Comparison of ENCODE assay signal across 9 cellular contexts in the genomic region with DNA sequence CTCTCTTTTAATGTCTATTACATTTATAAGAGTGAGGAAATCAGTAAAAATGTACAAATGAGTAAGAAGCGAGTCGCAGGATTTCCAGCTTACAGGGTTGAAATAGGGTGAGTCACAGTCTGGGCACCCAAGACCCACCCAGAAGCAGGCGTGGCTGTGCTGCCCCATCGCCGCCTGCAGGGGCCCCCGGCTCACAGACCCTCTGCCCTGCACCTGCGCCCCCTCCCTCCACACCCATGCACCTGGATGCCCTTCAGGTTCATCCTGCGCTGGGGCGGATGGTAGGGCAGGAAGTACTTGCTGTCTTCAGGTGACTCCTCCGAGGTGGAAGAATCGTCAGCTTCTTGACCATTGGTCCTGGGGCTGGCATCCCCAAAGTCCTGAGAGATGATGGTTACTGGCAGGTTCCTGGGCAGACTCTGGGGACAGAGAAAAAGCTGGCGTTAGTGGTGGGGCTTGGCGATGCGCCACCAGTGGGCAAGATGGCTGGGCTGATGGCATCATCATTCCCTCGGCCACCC.
DNase-seq lines count a peak whose midpoint lies in the region; ATAC-seq and TF ChIP-seq lines count a peak whose summit lies in the region.
"Had no signal": no experiment of that assay in that cellular context is flagged by ENCODE, and none has a peak within 500 bp of the region (broad histone marks: within the 10 kb centered on the region; RNA-seq: fewer than 3 reads in every experiment).

No MANE protein-coding gene starts in this region.

- H3K4me3 ChIP-seq in hepatocyte, result no peak overlapping the region
- H3K4me3 ChIP-seq in esophagus muscularis mucosa, result no peak overlapping the region

- no peaks in the 10 kb centered on the region for H3K9me3 Mint-ChIP-seq in activated CD4-positive, alpha-beta T cell treated with anti-CD3 and anti-CD28 coated beads for 36 hours (ENCODE audit: low read depth)
- H3K9me3 Mint-ChIP-seq: nephron progenitor cell had no signal

- TF ChIP-seq EP300 in esophagus muscularis mucosa (IDR thresholded peaks at IDR 0.05), result no peak

- peaks cover 57% of the 10 kb centered on the region for H3K36me3 Mint-ChIP-seq in activated CD4-positive, alpha-beta T cell treated with anti-CD3 and anti-CD28 coated beads for 36 hours (ENCODE audit: low read depth)

- intact Hi-C loops in activated CD4-positive, alpha-beta T cell treated with anti-CD3 and anti-CD28 coated beads for 36 hours (cut with DNase I, micrococcal nuclease), result loop anchor here (1.0 to 2.0 kb wide), 8 partner anchors 22 to 219 kb away; partner anchors contain the start of gene CARD11 (in 1 of the 2)
- intact Hi-C loops in esophagus muscularis mucosa (cut with DNase I), result no loop called here

- peak; percentile 98 for ATAC-seq in activated CD4-positive, alpha-beta T cell treated with anti-CD3 and anti-CD28 coated beads for 36 hours

- H3K27me3 ChIP-seq in hepatocyte (no peaks in the 10 kb centered on the region), esophagus muscularis mucosa (peaks cover 0 to 63% (median 1%) of the 10 kb centered on the region in 4 donors)

- H3K4me1 ChIP-seq in hepatocyte (ENCODE audit: insufficient read depth) (no peaks in the 10 kb centered on the region), esophagus muscularis mucosa (no peaks in the 10 kb centered on the region)

- peaks cover 20% of the 10 kb centered on the region for H3K4me1 Mint-ChIP-seq in activated CD4-positive, alpha-beta T cell treated with anti-CD3 and anti-CD28 coated beads for 36 hours

- peak overlapping the region; percentile 43 for H3K4me3 Mint-ChIP-seq in activated CD4-positive, alpha-beta T cell treated with anti-CD3 and anti-CD28 coated beads for 36 hours
- H3K4me3 Mint-ChIP-seq: nephron progenitor cell had no signal

- DNase-seq in activated CD4-positive, alpha-beta T cell treated with anti-CD3 and anti-CD28 coated beads for 36 hours, result peak; percentile 82
- no peak for DNase-seq in activated CD4-positive, alpha-beta T cell treated with anti-CD3 and anti-CD28 coated beads for 4 hours
- DNase-seq in activated CD4-positive, alpha-beta T cell treated with anti-CD3 and anti-CD28 coated beads, Interleukin-2, amount 50 U/mL, for 48 hours, result peak; percentile 27 to 38
- DNase-seq in hepatocyte (ENCODE audit: low spot score) (peak; percentile 23), esophagus muscularis mucosa (ENCODE audit: extremely low spot score) (no peak), NCI-H446 treated with DMSO at 0.1 percent for 48 hours (lab: John Stamatoyannopoulos, UW) (no peak), NCI-H69 (lab: John Stamatoyannopoulos, UW) (no peak)
- DNase-seq in stimulated activated CD8-positive, alpha-beta memory T cell treated with anti-CD3 and anti-CD28 coated beads, Interleukin-4, amount 100 ng/mL, for 48 hours, result peak; percentile 59
- DNase-seq: nephron progenitor cell had no signal

- CTCF ChIA-PET in activated CD4-positive, alpha-beta T cell treated with anti-CD3 and anti-CD28 coated beads for 36 hours (lab: Charles Lee), result interaction anchor here (0.7 to 1.0 kb wide), 10 partner anchors 9 to 54 kb away, joined by 3 to 7 read pairs (median 4); no protein-coding TSS in a partner anchor

- H3K4me2 ChIP-seq in hepatocyte, result no peak overlapping the region

- no peak overlapping the region for H2AFZ ChIP-seq in hepatocyte

- TF ChIP-seq CTCF in hepatocyte (IDR thresholded peaks at IDR 0.05; ENCODE audit: poor library complexity) (no peak), esophagus muscularis mucosa (IDR thresholded peaks at IDR 0.05) (no peak)

- H4K20me1 ChIP-seq in hepatocyte (ENCODE audit: insufficient read depth, poor library complexity, severe bottlenecking), result no peaks in the 10 kb centered on the region

- no peaks in the 10 kb centered on the region for H3K9me3 ChIP-seq in hepatocyte (ENCODE audit: low read depth)
- H3K9me3 ChIP-seq in esophagus muscularis mucosa, result no peaks in the 10 kb centered on the region

- H3K9me2 ChIP-seq in hepatocyte (replicated peaks; ENCODE audit: insufficient read depth), result no peaks in the 10 kb centered on the region

- no peaks in the 10 kb centered on the region for H3K79me2 ChIP-seq in hepatocyte

- H3K36me3 ChIP-seq in hepatocyte (replicated peaks; ENCODE audit: insufficient read depth, low read depth) (no peaks in the 10 kb centered on the region), esophagus muscularis mucosa (no peaks in the 10 kb centered on the region)

- WGBS in hepatocyte (ENCODE audit: low lambda C conversion rate, missing lambda C conversion rate), result 92% methylated on average over 15 of the region's 15 CpGs
- WGBS in esophagus muscularis mucosa, result 83% methylated on average over 13 of the region's 15 CpGs

- H3K27ac ChIP-seq in hepatocyte, result no peak overlapping the region
- H3K27ac ChIP-seq in esophagus muscularis mucosa (replicated peaks in 1 of 4), result no peak overlapping the region

- H3K27ac Mint-ChIP-seq in activated CD4-positive, alpha-beta T cell treated with anti-CD3 and anti-CD28 coated beads for 36 hours, result peak overlapping the region; percentile 100
- H3K27ac Mint-ChIP-seq: nephron progenitor cell had no signal

- no peaks in the 10 kb centered on the region for H3K27me3 Mint-ChIP-seq in activated CD4-positive, alpha-beta T cell treated with anti-CD3 and anti-CD28 coated beads for 36 hours

- TF ChIP-seq POLR2A in esophagus muscularis mucosa (IDR thresholded peaks at IDR 0.05; ENCODE audit: low read depth), result no peak

- POLR2A ChIA-PET in activated CD4-positive, alpha-beta T cell treated with anti-CD3 and anti-CD28 coated beads for 36 hours (lab: Charles Lee), result interaction anchor here (0.6 to 1.1 kb wide), 6 partner anchors 12 to 528 kb away, joined by 3 to 10 read pairs (median 4); no protein-coding TSS in a partner anchor

Comparison
In these comparisons a context has a peak if more than half of its experiments do, and no peak if none do; other contexts are left out.
1. DNase-seq: peak in activated CD4-positive, alpha-beta T cell treated with anti-CD3 and anti-CD28 coated beads for 36 hours (single experiment), activated CD4-positive, alpha-beta T cell treated with anti-CD3 and anti-CD28 coated beads, Interleukin-2, amount 50 U/mL, for 48 hours (2 of 2), hepatocyte (single experiment) and stimulated activated CD8-positive, alpha-beta memory T cell treated with anti-CD3 and anti-CD28 coated beads, Interleukin-4, amount 100 ng/mL, for 48 hours (single experiment); none in activated CD4-positive, alpha-beta T cell treated with anti-CD3 and anti-CD28 coated beads for 4 hours (0 of 2), esophagus muscularis mucosa (single experiment), NCI-H446 treated with DMSO at 0.1 percent for 48 hours (single experiment) and NCI-H69 (single experiment).